ENCODE assay signal across 1 cellular context in the genomic region with DNA sequence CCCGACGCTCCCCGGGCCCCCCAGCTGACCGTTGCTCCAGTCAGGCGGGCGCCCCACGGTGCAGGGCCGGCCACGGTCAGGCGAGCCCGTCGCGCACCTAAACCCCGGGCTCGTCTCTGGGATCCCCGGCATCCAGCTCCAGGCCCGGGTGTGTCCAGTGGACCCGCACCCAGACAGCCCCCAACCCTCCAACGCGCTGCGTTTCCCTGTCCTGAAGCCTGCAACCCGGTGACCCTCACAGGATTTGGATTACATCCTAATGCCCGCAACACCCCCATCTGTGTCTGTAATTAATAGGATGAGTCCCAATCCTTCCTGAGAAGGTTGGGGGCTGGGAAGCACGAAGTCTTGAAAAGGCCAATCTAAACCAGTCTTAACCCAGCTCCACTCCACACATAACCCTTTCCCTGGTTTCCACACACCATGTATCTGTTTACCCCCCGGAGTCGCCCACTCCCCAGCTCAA.
TF ChIP-seq lines count a peak whose summit lies in the region.

No MANE protein-coding gene starts in this region.

TF ChIP-seq in HepG2, 621 proteins besides CTCF, POLR2A, EP300 and RAD21 (continued from another document and continues in another):
- 0 out of 2 replicates have a peak, but pooled peaks have one; percentile 16 for TF ChIP-seq TAF1 (CRISPR knock-in tag; IDR thresholded peaks at IDR 0.05)
- no peak for TF ChIP-seq ZNF33A (CRISPR knock-in tag; IDR thresholded peaks at IDR 0.05; ENCODE audit: borderline replicate concordance)
- peak; percentile 62 for TF ChIP-seq EZH2 (conservative IDR thresholded peaks at IDR 0.05; ENCODE audit: low read depth, low read length)
- peak; percentile 65; the same call in 1 of the 2 replicates for TF ChIP-seq KDM4B (CRISPR knock-in tag; IDR thresholded peaks at IDR 0.05)
- no peak; the same call in 1 of the 2 replicates for TF ChIP-seq STAG1 (CRISPR knock-in tag; IDR thresholded peaks at IDR 0.05)
- TF ChIP-seq SIN3A (IDR thresholded peaks at IDR 0.05; ENCODE audit: borderline replicate concordance, low read depth, low read length): 0 out of 2 replicates have a peak, but pooled peaks have one; percentile 5
- TF ChIP-seq ARNT (IDR thresholded peaks at IDR 0.05): no peak
- 0 out of 2 replicates have a peak, but pooled peaks have one; percentile 16 for TF ChIP-seq ISL2 (CRISPR knock-in tag; IDR thresholded peaks at IDR 0.05)
- TF ChIP-seq, protein P1, sequence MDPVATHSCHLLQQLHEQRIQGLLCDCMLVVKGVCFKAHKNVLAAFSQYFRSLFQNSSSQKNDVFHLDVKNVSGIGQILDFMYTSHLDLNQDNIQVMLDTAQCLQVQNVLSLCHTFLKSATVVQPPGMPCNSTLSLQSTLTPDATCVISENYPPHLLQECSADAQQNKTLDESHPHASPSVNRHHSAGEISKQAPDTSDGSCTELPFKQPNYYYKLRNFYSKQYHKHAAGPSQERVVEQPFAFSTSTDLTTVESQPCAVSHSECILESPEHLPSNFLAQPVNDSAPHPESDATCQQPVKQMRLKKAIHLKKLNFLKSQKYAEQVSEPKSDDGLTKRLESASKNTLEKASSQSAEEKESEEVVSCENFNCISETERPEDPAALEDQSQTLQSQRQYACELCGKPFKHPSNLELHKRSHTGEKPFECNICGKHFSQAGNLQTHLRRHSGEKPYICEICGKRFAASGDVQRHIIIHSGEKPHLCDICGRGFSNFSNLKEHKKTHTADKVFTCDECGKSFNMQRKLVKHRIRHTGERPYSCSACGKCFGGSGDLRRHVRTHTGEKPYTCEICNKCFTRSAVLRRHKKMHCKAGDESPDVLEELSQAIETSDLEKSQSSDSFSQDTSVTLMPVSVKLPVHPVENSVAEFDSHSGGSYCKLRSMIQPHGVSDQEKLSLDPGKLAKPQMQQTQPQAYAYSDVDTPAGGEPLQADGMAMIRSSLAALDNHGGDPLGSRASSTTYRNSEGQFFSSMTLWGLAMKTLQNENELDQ (CRISPR knock-in tag; IDR thresholded peaks at IDR 0.05; ENCODE audit: borderline replicate concordance): no peak
- TF ChIP-seq, protein P2, sequence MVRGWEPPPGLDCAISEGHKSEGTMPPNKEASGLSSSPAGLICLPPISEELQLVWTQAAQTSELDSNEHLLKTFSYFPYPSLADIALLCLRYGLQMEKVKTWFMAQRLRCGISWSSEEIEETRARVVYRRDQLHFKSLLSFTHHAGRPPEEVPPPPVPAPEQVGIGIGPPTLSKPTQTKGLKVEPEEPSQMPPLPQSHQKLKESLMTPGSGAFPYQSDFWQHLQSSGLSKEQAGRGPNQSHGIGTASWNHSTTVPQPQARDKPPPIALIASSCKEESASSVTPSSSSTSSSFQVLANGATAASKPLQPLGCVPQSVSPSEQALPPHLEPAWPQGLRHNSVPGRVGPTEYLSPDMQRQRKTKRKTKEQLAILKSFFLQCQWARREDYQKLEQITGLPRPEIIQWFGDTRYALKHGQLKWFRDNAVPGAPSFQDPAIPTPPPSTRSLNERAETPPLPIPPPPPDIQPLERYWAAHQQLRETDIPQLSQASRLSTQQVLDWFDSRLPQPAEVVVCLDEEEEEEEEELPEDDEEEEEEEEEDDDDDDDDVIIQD (CRISPR knock-in tag; IDR thresholded peaks at IDR 0.05; ENCODE audit: low read depth): no peak
- peak; percentile 33; the same call in 1 of the 2 replicates for TF ChIP-seq MAF1 (CRISPR knock-in tag; IDR thresholded peaks at IDR 0.05; ENCODE audit: borderline replicate concordance)
- no peak for TF ChIP-seq RARG (CRISPR knock-in tag; IDR thresholded peaks at IDR 0.05; ENCODE audit: low read depth)
- TF ChIP-seq, protein P3, sequence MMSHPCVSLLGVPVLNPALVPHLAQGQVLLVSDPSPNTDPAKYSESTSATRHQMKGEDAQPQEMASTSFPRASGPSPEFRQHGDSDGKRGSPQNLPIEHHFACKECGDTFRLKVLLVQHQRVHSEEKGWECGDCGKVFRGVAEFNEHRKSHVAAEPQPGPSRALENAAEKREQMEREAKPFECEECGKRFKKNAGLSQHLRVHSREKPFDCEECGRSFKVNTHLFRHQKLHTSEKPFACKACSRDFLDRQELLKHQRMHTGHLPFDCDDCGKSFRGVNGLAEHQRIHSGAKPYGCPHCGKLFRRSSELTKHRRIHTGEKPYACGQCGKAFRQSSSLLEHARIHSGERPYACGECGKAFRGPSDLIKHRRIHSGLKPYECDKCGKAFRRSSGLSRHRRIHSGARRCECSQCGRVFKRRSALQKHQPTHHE (CRISPR knock-in tag; IDR thresholded peaks at IDR 0.05; ENCODE audit: borderline replicate concordance): 0 out of 2 replicates have a peak, but pooled peaks have one; percentile 25
- TF ChIP-seq, protein P4, sequence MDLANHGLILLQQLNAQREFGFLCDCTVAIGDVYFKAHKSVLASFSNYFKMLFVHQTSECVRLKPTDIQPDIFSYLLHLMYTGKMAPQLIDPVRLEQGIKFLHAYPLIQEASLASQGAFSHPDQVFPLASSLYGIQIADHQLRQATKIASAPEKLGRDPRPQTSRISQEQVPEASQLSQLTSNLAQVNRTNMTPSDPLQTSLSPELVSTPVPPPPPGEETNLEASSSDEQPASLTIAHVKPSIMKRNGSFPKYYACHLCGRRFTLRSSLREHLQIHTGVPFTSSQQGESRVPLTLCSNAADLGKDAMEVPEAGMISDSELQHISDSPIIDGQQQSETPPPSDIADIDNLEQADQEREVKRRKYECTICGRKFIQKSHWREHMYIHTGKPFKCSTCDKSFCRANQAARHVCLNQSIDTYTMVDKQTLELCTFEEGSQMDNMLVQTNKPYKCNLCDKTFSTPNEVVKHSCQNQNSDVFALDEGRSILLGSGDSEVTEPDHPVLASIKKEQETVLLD (CRISPR knock-in tag; IDR thresholded peaks at IDR 0.05; ENCODE audit: low read depth): 0 out of 2 replicates have a peak, but pooled peaks have one; percentile 31
- TF ChIP-seq ZNF775 (CRISPR knock-in tag; IDR thresholded peaks at IDR 0.05; ENCODE audit: borderline replicate concordance): no peak
- TF ChIP-seq, protein P5, sequence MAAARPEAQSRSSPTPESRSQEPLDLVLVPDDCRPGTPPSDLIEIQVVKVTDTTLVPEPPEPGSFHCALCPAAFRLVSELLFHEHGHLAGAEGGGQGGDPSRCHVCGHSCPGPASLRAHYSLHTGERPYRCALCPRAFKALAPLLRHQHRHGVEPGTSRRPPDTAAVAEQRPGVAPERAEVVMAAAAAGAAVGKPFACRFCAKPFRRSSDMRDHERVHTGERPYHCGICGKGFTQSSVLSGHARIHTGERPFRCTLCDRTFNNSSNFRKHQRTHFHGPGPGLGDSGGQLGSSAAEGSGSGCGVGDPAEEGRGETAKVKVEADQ (CRISPR knock-in tag; IDR thresholded peaks at IDR 0.05; ENCODE audit: borderline replicate concordance): no peak
- peak; percentile 14; the same call in 1 of the 2 replicates for TF ChIP-seq ZSCAN12 (CRISPR knock-in tag; IDR thresholded peaks at IDR 0.05)
- 0 out of 2 replicates have a peak, but pooled peaks have one; percentile 14 for TF ChIP-seq FOXM1 (CRISPR knock-in tag; IDR thresholded peaks at IDR 0.05)
- TF ChIP-seq SMYD3 (CRISPR knock-in tag; IDR thresholded peaks at IDR 0.05): no peak
- TF ChIP-seq ZNF713 (CRISPR knock-in tag; IDR thresholded peaks at IDR 0.05): no peak
- TF ChIP-seq ZNF354B (CRISPR knock-in tag; IDR thresholded peaks at IDR 0.05): no peak
- peak; percentile 82; the same call in 1 of the 2 replicates for TF ChIP-seq ZNF572 (CRISPR knock-in tag; IDR thresholded peaks at IDR 0.05)
- TF ChIP-seq CBX5 (CRISPR knock-in tag; IDR thresholded peaks at IDR 0.05; ENCODE audit: borderline replicate concordance): no peak
- no peak for TF ChIP-seq ZFAT (CRISPR knock-in tag; conservative IDR thresholded peaks at IDR 0.05)
- no peak for TF ChIP-seq PAWR (CRISPR knock-in tag; IDR thresholded peaks at IDR 0.05; ENCODE audit: borderline replicate concordance)
- TF ChIP-seq ZNF747 (CRISPR knock-in tag; IDR thresholded peaks at IDR 0.05; ENCODE audit: borderline replicate concordance): no peak; the same call in 1 of the 2 replicates
- TF ChIP-seq ZNF788 (CRISPR knock-in tag; IDR thresholded peaks at IDR 0.05; ENCODE audit: borderline replicate concordance): no peak
- TF ChIP-seq, protein P6, sequence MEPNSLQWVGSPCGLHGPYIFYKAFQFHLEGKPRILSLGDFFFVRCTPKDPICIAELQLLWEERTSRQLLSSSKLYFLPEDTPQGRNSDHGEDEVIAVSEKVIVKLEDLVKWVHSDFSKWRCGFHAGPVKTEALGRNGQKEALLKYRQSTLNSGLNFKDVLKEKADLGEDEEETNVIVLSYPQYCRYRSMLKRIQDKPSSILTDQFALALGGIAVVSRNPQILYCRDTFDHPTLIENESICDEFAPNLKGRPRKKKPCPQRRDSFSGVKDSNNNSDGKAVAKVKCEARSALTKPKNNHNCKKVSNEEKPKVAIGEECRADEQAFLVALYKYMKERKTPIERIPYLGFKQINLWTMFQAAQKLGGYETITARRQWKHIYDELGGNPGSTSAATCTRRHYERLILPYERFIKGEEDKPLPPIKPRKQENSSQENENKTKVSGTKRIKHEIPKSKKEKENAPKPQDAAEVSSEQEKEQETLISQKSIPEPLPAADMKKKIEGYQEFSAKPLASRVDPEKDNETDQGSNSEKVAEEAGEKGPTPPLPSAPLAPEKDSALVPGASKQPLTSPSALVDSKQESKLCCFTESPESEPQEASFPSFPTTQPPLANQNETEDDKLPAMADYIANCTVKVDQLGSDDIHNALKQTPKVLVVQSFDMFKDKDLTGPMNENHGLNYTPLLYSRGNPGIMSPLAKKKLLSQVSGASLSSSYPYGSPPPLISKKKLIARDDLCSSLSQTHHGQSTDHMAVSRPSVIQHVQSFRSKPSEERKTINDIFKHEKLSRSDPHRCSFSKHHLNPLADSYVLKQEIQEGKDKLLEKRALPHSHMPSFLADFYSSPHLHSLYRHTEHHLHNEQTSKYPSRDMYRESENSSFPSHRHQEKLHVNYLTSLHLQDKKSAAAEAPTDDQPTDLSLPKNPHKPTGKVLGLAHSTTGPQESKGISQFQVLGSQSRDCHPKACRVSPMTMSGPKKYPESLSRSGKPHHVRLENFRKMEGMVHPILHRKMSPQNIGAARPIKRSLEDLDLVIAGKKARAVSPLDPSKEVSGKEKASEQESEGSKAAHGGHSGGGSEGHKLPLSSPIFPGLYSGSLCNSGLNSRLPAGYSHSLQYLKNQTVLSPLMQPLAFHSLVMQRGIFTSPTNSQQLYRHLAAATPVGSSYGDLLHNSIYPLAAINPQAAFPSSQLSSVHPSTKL (CRISPR knock-in tag; IDR thresholded peaks at IDR 0.05): 0 out of 2 replicates have a peak, but pooled peaks have one; percentile 11
- TF ChIP-seq KLF12 (CRISPR knock-in tag; IDR thresholded peaks at IDR 0.05; ENCODE audit: borderline replicate concordance): peak; percentile 20; the same call in 1 of the 2 replicates
- no peak for TF ChIP-seq ZSCAN9 (CRISPR knock-in tag; IDR thresholded peaks at IDR 0.05; ENCODE audit: borderline replicate concordance)
- no peak for TF ChIP-seq ZNF431 (CRISPR knock-in tag; IDR thresholded peaks at IDR 0.05; ENCODE audit: borderline replicate concordance, low read depth)
- peak; percentile 35 for TF ChIP-seq ASH2L (IDR thresholded peaks at IDR 0.05; ENCODE audit: insufficient read length, low read depth, low read length)
- TF ChIP-seq PPARG (CRISPR knock-in tag; conservative IDR thresholded peaks at IDR 0.05): no peak
- TF ChIP-seq, protein P7, sequence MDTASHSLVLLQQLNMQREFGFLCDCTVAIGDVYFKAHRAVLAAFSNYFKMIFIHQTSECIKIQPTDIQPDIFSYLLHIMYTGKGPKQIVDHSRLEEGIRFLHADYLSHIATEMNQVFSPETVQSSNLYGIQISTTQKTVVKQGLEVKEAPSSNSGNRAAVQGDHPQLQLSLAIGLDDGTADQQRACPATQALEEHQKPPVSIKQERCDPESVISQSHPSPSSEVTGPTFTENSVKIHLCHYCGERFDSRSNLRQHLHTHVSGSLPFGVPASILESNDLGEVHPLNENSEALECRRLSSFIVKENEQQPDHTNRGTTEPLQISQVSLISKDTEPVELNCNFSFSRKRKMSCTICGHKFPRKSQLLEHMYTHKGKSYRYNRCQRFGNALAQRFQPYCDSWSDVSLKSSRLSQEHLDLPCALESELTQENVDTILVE (CRISPR knock-in tag; IDR thresholded peaks at IDR 0.05): no peak
- TF ChIP-seq ATRX (CRISPR knock-in tag; IDR thresholded peaks at IDR 0.05; ENCODE audit: borderline replicate concordance): no peak
- no peak for TF ChIP-seq ZNF101 (CRISPR knock-in tag; IDR thresholded peaks at IDR 0.05; ENCODE audit: borderline replicate concordance, low read depth)
- TF ChIP-seq, protein P8, sequence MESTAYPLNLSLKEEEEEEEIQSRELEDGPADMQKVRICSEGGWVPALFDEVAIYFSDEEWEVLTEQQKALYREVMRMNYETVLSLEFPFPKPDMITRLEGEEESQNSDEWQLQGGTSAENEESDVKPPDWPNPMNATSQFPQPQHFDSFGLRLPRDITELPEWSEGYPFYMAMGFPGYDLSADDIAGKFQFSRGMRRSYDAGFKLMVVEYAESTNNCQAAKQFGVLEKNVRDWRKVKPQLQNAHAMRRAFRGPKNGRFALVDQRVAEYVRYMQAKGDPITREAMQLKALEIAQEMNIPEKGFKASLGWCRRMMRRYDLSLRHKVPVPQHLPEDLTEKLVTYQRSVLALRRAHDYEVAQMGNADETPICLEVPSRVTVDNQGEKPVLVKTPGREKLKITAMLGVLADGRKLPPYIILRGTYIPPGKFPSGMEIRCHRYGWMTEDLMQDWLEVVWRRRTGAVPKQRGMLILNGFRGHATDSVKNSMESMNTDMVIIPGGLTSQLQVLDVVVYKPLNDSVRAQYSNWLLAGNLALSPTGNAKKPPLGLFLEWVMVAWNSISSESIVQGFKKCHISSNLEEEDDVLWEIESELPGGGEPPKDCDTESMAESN (CRISPR knock-in tag; conservative IDR thresholded peaks at IDR 0.05): no peak
- peak; percentile 3; the same call in 1 of the 2 replicates for TF ChIP-seq RBFOX2 (IDR thresholded peaks at IDR 0.05; ENCODE audit: low read depth, low read length)
- peak; percentile 4; the same call in 1 of the 2 replicates for TF ChIP-seq ZNF891 (CRISPR knock-in tag; IDR thresholded peaks at IDR 0.05)
- no peak for TF ChIP-seq SNAI1 (CRISPR knock-in tag; IDR thresholded peaks at IDR 0.05; ENCODE audit: borderline replicate concordance)
- 0 out of 2 replicates have a peak, but pooled peaks have one; percentile 13 for TF ChIP-seq HDAC2 (CRISPR knock-in tag; IDR thresholded peaks at IDR 0.05)
- 0 out of 2 replicates have a peak, but pooled peaks have one; percentile 8 for TF ChIP-seq ZNF30 (CRISPR knock-in tag; IDR thresholded peaks at IDR 0.05)
- TF ChIP-seq RXRA (CRISPR knock-in tag; IDR thresholded peaks at IDR 0.05): 0 out of 2 replicates have a peak, but pooled peaks have one; percentile 6
- TF ChIP-seq, protein P9, sequence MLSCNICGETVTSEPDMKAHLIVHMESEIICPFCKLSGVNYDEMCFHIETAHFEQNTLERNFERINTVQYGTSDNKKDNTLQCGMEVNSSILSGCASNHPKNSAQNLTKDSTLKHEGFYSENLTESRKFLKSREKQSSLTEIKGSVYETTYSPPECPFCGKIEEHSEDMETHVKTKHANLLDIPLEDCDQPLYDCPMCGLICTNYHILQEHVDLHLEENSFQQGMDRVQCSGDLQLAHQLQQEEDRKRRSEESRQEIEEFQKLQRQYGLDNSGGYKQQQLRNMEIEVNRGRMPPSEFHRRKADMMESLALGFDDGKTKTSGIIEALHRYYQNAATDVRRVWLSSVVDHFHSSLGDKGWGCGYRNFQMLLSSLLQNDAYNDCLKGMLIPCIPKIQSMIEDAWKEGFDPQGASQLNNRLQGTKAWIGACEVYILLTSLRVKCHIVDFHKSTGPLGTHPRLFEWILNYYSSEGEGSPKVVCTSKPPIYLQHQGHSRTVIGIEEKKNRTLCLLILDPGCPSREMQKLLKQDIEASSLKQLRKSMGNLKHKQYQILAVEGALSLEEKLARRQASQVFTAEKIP (CRISPR knock-in tag; IDR thresholded peaks at IDR 0.05; ENCODE audit: borderline replicate concordance): no peak
